ENCODE assay signal across 13 cellular contexts in genomic region chr9:5773324-5773999, GRCh38. TPM values are rescaled to one million over a fixed set of nuclear protein-coding genes. Genes with fewer than 3 reads are reported as not detected.
DNase-seq lines count a peak whose midpoint lies in the region; ATAC-seq and TF ChIP-seq lines count a peak whose summit lies in the region.
"Had no signal": no experiment of that assay in that cellular context is flagged by ENCODE, and none has a peak within 500 bp of the region (broad histone marks: within the 10 kb centered on the region; RNA-seq: fewer than 3 reads in every experiment).

No MANE protein-coding gene starts in this region.

- no peaks in the 10 kb centered on the region for H3K27me3 ChIP-seq in neural progenitor cell
- H3K27me3 ChIP-seq: stomach had no signal

- H3K27me3 Mint-ChIP-seq in neural progenitor cell (ENCODE audit: insufficient read depth, low read depth), result no peaks in the 10 kb centered on the region

- ATAC-seq in HG03159 (IDR thresholded peaks at IDR 0.05; ENCODE audit: unreplicated experiment), result no peak
- no peak for ATAC-seq in HG02885 (IDR thresholded peaks at IDR 0.05; ENCODE audit: poor library complexity, unreplicated experiment)

- H3K27ac Mint-ChIP-seq in neural progenitor cell, result no peak overlapping the region

- no peak overlapping the region for H3K4me3 Mint-ChIP-seq in neural progenitor cell

- peaks cover 38% of the 10 kb centered on the region for H3K36me3 Mint-ChIP-seq in neural progenitor cell

- no peak overlapping the region for H2AFZ ChIP-seq in neural progenitor cell (replicated peaks)

- peaks cover 17% of the 10 kb centered on the region for H3K36me3 ChIP-seq in neural progenitor cell

- in situ Hi-C loops in astrocyte of the spinal cord (cut with HindIII; ENCODE audit: low sequenced_read_pairs), result no loop called here

- H3K9me3 Mint-ChIP-seq in neural progenitor cell, result peaks cover 5% of the 10 kb centered on the region

- no peaks in the 10 kb centered on the region for H3K79me2 ChIP-seq in neural progenitor cell (ENCODE audit: low read depth)

- H3K4me3 ChIP-seq in astrocyte of the spinal cord (ENCODE audit: low read depth, low read length), result no peak overlapping the region
- no peak overlapping the region for H3K4me3 ChIP-seq in neural progenitor cell
- H3K4me3 ChIP-seq: stomach had no signal

- DNase-seq in GM04503 (ENCODE audit: low read depth), result peak; percentile 22
- peak; percentile 8 for DNase-seq in M059J (ENCODE audit: low read depth)
- peak; percentile 49 for DNase-seq in astrocyte of the spinal cord (ENCODE audit: low read depth, low spot score)
- peak; percentile 19 for DNase-seq in neural progenitor cell (ENCODE audit: low spot score)
- no peak for DNase-seq in NCI-H345 (lab: John Stamatoyannopoulos, UW)
- DNase-seq: activated CD8-positive, alpha-beta memory T cell treated with anti-CD3 and anti-CD28 coated beads for 24 hours; amygdala; DMS79; NCI-H1417 treated with DMSO at 0.1 percent for 48 hours; stimulated activated CD4-positive, alpha-beta T cell treated with anti-CD3 and anti-CD28 coated beads, Interleukin-4, amount 100 ng/mL, for 24 hours; stomach had no signal

- no peaks in the 10 kb centered on the region for H3F3A ChIP-seq in neural progenitor cell (ENCODE audit: low read depth)

- H3K27ac ChIP-seq in neural progenitor cell, result no peak overlapping the region
- H3K27ac ChIP-seq: stomach had no signal

- TF ChIP-seq CTCF in astrocyte of the spinal cord (IDR thresholded peaks at IDR 0.05; ENCODE audit: low read depth, low read length) (no peak), neural progenitor cell (IDR thresholded peaks at IDR 0.05) (peak; percentile 34)

- H3K4me1 Mint-ChIP-seq in neural progenitor cell, result no peaks in the 10 kb centered on the region

- peaks cover 4% of the 10 kb centered on the region for H3K9me3 ChIP-seq in neural progenitor cell (ENCODE audit: low read depth)

- H4K20me1 ChIP-seq in neural progenitor cell (ENCODE audit: low read depth), result no peaks in the 10 kb centered on the region

- H3K4me1 ChIP-seq in neural progenitor cell, result no peaks in the 10 kb centered on the region
- H3K4me1 ChIP-seq: stomach had no signal

- no peak overlapping the region for H3K4me2 ChIP-seq in neural progenitor cell

- H3K9ac ChIP-seq in neural progenitor cell, result no peak overlapping the region

RNA-seq across cellular contexts. Expression of gene ERMP1, which starts 59.5 kb away (rescaled TPM):
- 5.9 and 14.2 TPM in 2 replicates for total RNA-seq in M059J (2014; rRNA removed; shearing (Covaris generic))
- total RNA-seq in neural progenitor cell (ENCODE audit: low replicate concordance), result 19.8 and 25.5 TPM in 2 replicates
